In the genomic region with DNA sequence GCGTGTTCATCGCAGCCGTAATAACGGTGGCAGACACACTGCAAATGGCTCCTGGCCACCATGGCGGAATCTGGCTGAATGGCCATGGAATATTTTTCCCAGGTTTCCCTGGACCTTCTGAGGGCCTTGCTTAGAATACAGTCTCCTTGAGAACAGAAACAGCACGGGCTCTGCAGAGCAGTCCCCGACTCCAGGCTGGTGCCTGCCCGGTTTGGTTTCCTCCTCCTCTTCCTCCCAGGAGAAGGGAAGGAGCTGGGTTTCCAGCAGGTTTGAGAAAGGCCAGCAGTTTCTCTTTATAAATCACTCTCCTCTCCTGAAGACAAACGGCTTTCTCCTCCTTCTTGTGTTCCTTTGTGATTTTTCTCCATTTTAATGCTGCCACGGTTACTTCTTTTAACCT, we compare ENCODE assay signal across 19 cellular contexts.
A peak's percentile ranks its signal among the peaks of the same experiment; 100 is the strongest.
DNase-seq lines count a peak whose midpoint lies in the region; ATAC-seq and TF ChIP-seq lines count a peak whose summit lies in the region.
"Had no signal": no experiment of that assay in that cellular context is flagged by ENCODE, and none has a peak within 500 bp of the region (broad histone marks: within the 10 kb centered on the region; RNA-seq: fewer than 3 reads in every experiment).

No MANE protein-coding gene starts in this region.

- H3K4ac ChIP-seq in trophoblast cell (ENCODE audit: low read depth, low read length): no peak overlapping the region

- H3K79me1 ChIP-seq in trophoblast cell (ENCODE audit: low read length): no peaks in the 10 kb centered on the region

- H3K4me3 ChIP-seq in RWPE2 (ENCODE audit: severe bottlenecking) (no peak overlapping the region), hepatocyte (no peak overlapping the region), trophoblast cell (ENCODE audit: low read depth, low read length) (no peak overlapping the region)
- H3K4me3 ChIP-seq: cardiac muscle cell, sigmoid colon had no signal

- H3K4me1 ChIP-seq in RWPE2 (ENCODE audit: insufficient read depth, poor library complexity, severe bottlenecking) (no peaks in the 10 kb centered on the region), hepatocyte (ENCODE audit: insufficient read depth) (peaks cover 49% of the 10 kb centered on the region), trophoblast cell (ENCODE audit: control insufficient read depth in 1 of 2, insufficient read depth in 2 of 2, low read length in 2 of 2) (peaks cover 5 to 16% of the 10 kb centered on the region in 2 experiments)

- no peaks in the 10 kb centered on the region for H3K9me2 ChIP-seq in hepatocyte (replicated peaks; ENCODE audit: insufficient read depth)

- no peak overlapping the region for H2BK120ac ChIP-seq in trophoblast cell (ENCODE audit: insufficient read depth, low read length, poor library complexity)

- H2AFZ ChIP-seq in hepatocyte: no peak overlapping the region
- no peak overlapping the region for H2AFZ ChIP-seq in trophoblast cell (ENCODE audit: insufficient read depth, low read length, poor library complexity)

- no peak for TF ChIP-seq CTCF in RWPE2 (IDR thresholded peaks at IDR 0.05; ENCODE audit: poor library complexity, severe bottlenecking)
- TF ChIP-seq CTCF in hepatocyte (IDR thresholded peaks at IDR 0.05; ENCODE audit: poor library complexity): no peak

- H4K12ac ChIP-seq in trophoblast cell (ENCODE audit: low read depth, low read length): no peak overlapping the region

- no peak overlapping the region for H3K14ac ChIP-seq in trophoblast cell (ENCODE audit: low read length)

- H3K9me3 ChIP-seq in RWPE2 (ENCODE audit: severe bottlenecking) (no peaks in the 10 kb centered on the region), hepatocyte (ENCODE audit: low read depth) (no peaks in the 10 kb centered on the region), trophoblast cell (ENCODE audit: insufficient read depth, low read depth, low read length) (peaks cover 7% of the 10 kb centered on the region)
- H3K9me3 ChIP-seq: sigmoid colon had no signal

- peak; percentile 42 for DNase-seq in COLO668 (lab: John Stamatoyannopoulos, UW; ENCODE audit: unreplicated experiment)
- peak; percentile 9 for DNase-seq in RWPE2 (ENCODE audit: low spot score)
- no peak for DNase-seq in hepatocyte (ENCODE audit: low spot score)
- DNase-seq in trophoblast cell: no peak
- no peak for DNase-seq in SKM-1 (lab: John Stamatoyannopoulos, UW; ENCODE audit: unreplicated experiment)
- DNase-seq in DMS153 treated with DMSO at 0.1 percent for 48 hours (lab: John Stamatoyannopoulos, UW; ENCODE audit: unreplicated experiment): no peak
- no peak for DNase-seq in activated CD8-positive, alpha-beta memory T cell treated with anti-CD3 and anti-CD28 coated beads for 24 hours
- no peak for DNase-seq in medulla oblongata (ENCODE audit: extremely low spot score)
- DNase-seq: effector memory CD8-positive, alpha-beta T cell; GOT3; midbrain; NCI-H187; SIG-M5; sigmoid colon; stimulated activated naive CD4-positive, alpha-beta T cell treated with Interleukin-2 at 50 U/mL for 16 hours; T-helper 2 cell had no signal

- no peak for ATAC-seq in RWPE2 (ENCODE audit: low read depth)
- ATAC-seq: activated CD4-positive, CD25-positive, alpha-beta regulatory T cell treated with anti-CD3 and anti-CD28 coated beads, Interleukin-2, amount 50 U/mL, for 24 hours; effector memory CD8-positive, alpha-beta T cell had no signal

- H3K18ac ChIP-seq in trophoblast cell (ENCODE audit: low read length): no peak overlapping the region

- 77% methylated on average over 10 of the region's 10 CpGs for WGBS in hepatocyte (ENCODE audit: low lambda C conversion rate, missing lambda C conversion rate)
- WGBS in trophoblast cell (ENCODE audit: extremely low coverage, insufficient coverage, insufficient read length): no CpG with 5 or more reads among the region's 10 CpGs

- H4K91ac ChIP-seq in trophoblast cell (ENCODE audit: low read depth, low read length): no peak overlapping the region

- no peaks in the 10 kb centered on the region for H4K20me1 ChIP-seq in hepatocyte (ENCODE audit: insufficient read depth, poor library complexity, severe bottlenecking)

- H2BK5ac ChIP-seq in trophoblast cell (ENCODE audit: low read depth, low read length, poor library complexity): no peak overlapping the region

- no peak overlapping the region for H3K9ac ChIP-seq in trophoblast cell (ENCODE audit: low read length)

- no peak overlapping the region for H2AK5ac ChIP-seq in trophoblast cell (ENCODE audit: low read length)

- H3K36me3 ChIP-seq in RWPE2 (ENCODE audit: low read depth): no peaks in the 10 kb centered on the region
- no peaks in the 10 kb centered on the region for H3K36me3 ChIP-seq in hepatocyte (replicated peaks; ENCODE audit: insufficient read depth, low read depth)
- H3K36me3 ChIP-seq in trophoblast cell (ENCODE audit: control insufficient read depth in 1 of 2, insufficient read depth in 2 of 2, low read length in 2 of 2): no peaks in the 10 kb centered on the region
- H3K36me3 ChIP-seq: cardiac muscle cell, sigmoid colon had no signal

- H3K27ac ChIP-seq in RWPE2 (ENCODE audit: poor library complexity, severe bottlenecking): no peak overlapping the region
- peak overlapping the region; percentile 89 for H3K27ac ChIP-seq in hepatocyte
- H3K27ac ChIP-seq in trophoblast cell (ENCODE audit: low read depth, low read length): no peak overlapping the region
- H3K27ac ChIP-seq: cardiac muscle cell, HL-60, sigmoid colon had no signal

- H3K23ac ChIP-seq in trophoblast cell (ENCODE audit: low read length): no peak overlapping the region

- H3K79me2 ChIP-seq in hepatocyte: no peaks in the 10 kb centered on the region
- H3K79me2 ChIP-seq in trophoblast cell (ENCODE audit: control insufficient read depth, insufficient read depth, low read length, poor library complexity): no peaks in the 10 kb centered on the region

- no peak overlapping the region for H2BK12ac ChIP-seq in trophoblast cell (ENCODE audit: low read length)

- H3K4me2 ChIP-seq in hepatocyte (peak overlapping the region; percentile 19), trophoblast cell (ENCODE audit: low read length) (peak overlapping the region; percentile 18)

- H4K8ac ChIP-seq in trophoblast cell (ENCODE audit: low read depth, low read length): no peak overlapping the region

- H3K27me3 ChIP-seq in RWPE2 (ENCODE audit: insufficient read depth, poor library complexity, severe bottlenecking) (no peaks in the 10 kb centered on the region), hepatocyte (no peaks in the 10 kb centered on the region), trophoblast cell (ENCODE audit: insufficient read depth, low read length) (no peaks in the 10 kb centered on the region)
- H3K27me3 ChIP-seq: cardiac muscle cell, sigmoid colon had no signal

Comparison
In these comparisons a context has a peak if more than half of its experiments do, and no peak if none do; other contexts are left out.
1. DNase-seq: peak in COLO668 (single experiment) and RWPE2 (single experiment); none in hepatocyte (single experiment), trophoblast cell (0 of 2), SKM-1 (single experiment), DMS153 treated with DMSO at 0.1 percent for 48 hours (single experiment), activated CD8-positive, alpha-beta memory T cell treated with anti-CD3 and anti-CD28 coated beads for 24 hours (single experiment) and medulla oblongata (single experiment).